In genomic region chr12:45745861-45746277, GRCh38 we compare ENCODE assay signal across 8 cellular contexts. TPM values are rescaled to one million over a fixed set of nuclear protein-coding genes. Genes with fewer than 3 reads are reported as not detected.
A peak's percentile ranks its signal among the peaks of the same experiment; 100 is the strongest.
DNase-seq lines count a peak whose midpoint lies in the region; ATAC-seq and TF ChIP-seq lines count a peak whose summit lies in the region.

No MANE protein-coding gene starts in this region.

- H3K36me3 ChIP-seq in PC-3 (ENCODE audit: low read depth, low read length) = peaks cover 20% of the 10 kb centered on the region
- peaks cover 0 to 4% (median 0%) of the 10 kb centered on the region in 4 donors for H3K36me3 ChIP-seq in esophagus muscularis mucosa
- peaks cover 0 to 11% (median 0%) of the 10 kb centered on the region in 6 donors for H3K36me3 ChIP-seq in spleen

- H2AFZ ChIP-seq in PC-3 (ENCODE audit: low read length) = no peak overlapping the region

- DNase-seq in NCI-H446 treated with DMSO at 0.1 percent for 48 hours (lab: John Stamatoyannopoulos, UW) (peak; percentile 15), NCI-H446 (lab: John Stamatoyannopoulos, UW) (no peak), PC-3 (peak; percentile 45), esophagus muscularis mucosa (ENCODE audit: extremely low spot score) (no peak), spleen (no peak), cerebellar nuclear complex (lab: John Stamatoyannopoulos, UW) (no peak)

- BruUV-seq in PC-3 (replicated peaks; lab: Mats Ljungman, UMichigan) = no TSS peak

- H3K4me3 ChIP-seq in PC-3 (ENCODE audit: low read length) (no peak overlapping the region), esophagus muscularis mucosa (no peak overlapping the region), spleen (no peak overlapping the region)

- TF ChIP-seq EP300 in esophagus muscularis mucosa (IDR thresholded peaks at IDR 0.05) = no peak

- no peak overlapping the region for H3K4me2 ChIP-seq in PC-3 (ENCODE audit: low read length)

- no peaks in the 10 kb centered on the region for H3F3A ChIP-seq in PC-3 (ENCODE audit: low read length, unreplicated experiment)

- H3K79me2 ChIP-seq in PC-3 (ENCODE audit: low read length) = peaks cover 68% of the 10 kb centered on the region

- CTCF ChIA-PET in PC-3 (lab: Charles Lee) = interaction anchor here (0.6 to 1.0 kb wide), 3 partner anchors 15 to 202 kb away, joined by 4 to 10 read pairs (median 9); no protein-coding TSS in a partner anchor

- no peaks in the 10 kb centered on the region for H3K9me2 ChIP-seq in PC-3 (replicated peaks; ENCODE audit: low read length)

- H3K9me3 ChIP-seq in PC-3 (ENCODE audit: low read length) (0 out of 2 replicates have a peak, but pooled peaks cover 6% of the 10 kb centered on the region), esophagus muscularis mucosa (no peaks in the 10 kb centered on the region), spleen (peaks cover 0 to 15% (median 2%) of the 10 kb centered on the region in 8 donors)

- 81% methylated on average over 1 of the region's 1 CpG for WGBS in esophagus muscularis mucosa
- 69 to 87% (median 73%) methylated on average over 1 of the region's 1 CpG for WGBS in spleen, 5 donors

- POLR2A ChIA-PET in PC-3 (lab: Charles Lee; ENCODE audit: unreplicated experiment) = interaction anchor here (0.6 kb wide), 1 partner anchor 380 kb away, joined by 3 read pairs; no protein-coding TSS in a partner anchor

- H4K20me1 ChIP-seq in PC-3 (ENCODE audit: low read length) = 0 out of 2 replicates have a peak, but pooled peaks cover 4% of the 10 kb centered on the region

- TF ChIP-seq POLR2A in esophagus muscularis mucosa (IDR thresholded peaks at IDR 0.05; ENCODE audit: low read depth) (no peak), spleen (IDR thresholded peaks at IDR 0.05) (no peak)

- intact Hi-C loops in PC-3 (cut with micrococcal nuclease) (loop anchor here (5.0 kb wide), 1 partner anchor 204 kb away; no protein-coding TSS in a partner anchor), esophagus muscularis mucosa (cut with DNase I) (loop anchor here (5.0 kb wide), 1 partner anchor 204 kb away; no protein-coding TSS in a partner anchor), spleen (cut with DNase I; ENCODE audit: low total_unique reads) (loop anchor here (10.0 kb wide), 1 partner anchor 201 kb away; no protein-coding TSS in a partner anchor)

- H3K27ac ChIP-seq in PC-3 (ENCODE audit: low read length) (no peak overlapping the region), esophagus muscularis mucosa (replicated peaks in 1 of 4) (no peak overlapping the region), spleen (no peak overlapping the region)

- TF ChIP-seq CTCF in PC-3 (conservative IDR thresholded peaks at IDR 0.05; ENCODE audit: low read depth, low read length) (peak; percentile 58), esophagus muscularis mucosa (IDR thresholded peaks at IDR 0.05) (peak; percentile 16 to 48 (median 37)), spleen (IDR thresholded peaks at IDR 0.05 in 8 of 11, conservative IDR thresholded peaks at IDR 0.05 in 3 of 11) (peak in 6 of 11 experiments; percentile 22 to 43 (median 29))

- H3K27me3 ChIP-seq in PC-3 (ENCODE audit: low read length) = no peaks in the 10 kb centered on the region
- no peaks in the 10 kb centered on the region for H3K27me3 ChIP-seq in esophagus muscularis mucosa
- H3K27me3 ChIP-seq in spleen (replicated peaks in 1 of 7) = no peaks in the 10 kb centered on the region

- H3K9ac ChIP-seq in PC-3 (ENCODE audit: low read length) = no peak overlapping the region

- peaks cover 14% of the 10 kb centered on the region for H3K4me1 ChIP-seq in PC-3 (ENCODE audit: insufficient read depth, low read length)
- peaks cover 7 to 50% (median 21%) of the 10 kb centered on the region in 4 donors for H3K4me1 ChIP-seq in esophagus muscularis mucosa
- peaks cover 0 to 82% (median 23%) of the 10 kb centered on the region in 6 donors for H3K4me1 ChIP-seq in spleen

- peak; percentile 45 for ATAC-seq in PC-3
- no peak for ATAC-seq in HG03039 (IDR thresholded peaks at IDR 0.05; ENCODE audit: unreplicated experiment)
- no peak for ATAC-seq in GM21717 (IDR thresholded peaks at IDR 0.05; ENCODE audit: unreplicated experiment)

RNA-seq across cellular contexts. Expression of gene ARID2, which starts 16.4 kb away (rescaled TPM):
- total RNA-seq in PC-3 (2014; rRNA removed) = 15.4 and 25.0 TPM in 2 replicates
- 10 to 100 TPM; 24.0 to 45.3 (median 33.0) TPM for total RNA-seq in esophagus muscularis mucosa
- total RNA-seq in spleen = 10 to 100 TPM; 31.7 to 59.6 (median 44.2) TPM
- polyA plus RNA-seq in spleen = 1 to 10 TPM; 5.7 to 7.6 (median 6.1) TPM

Comparison
In these comparisons a context has a peak if more than half of its experiments do, and no peak if none do; other contexts are left out.
1. DNase-seq: peak in NCI-H446 treated with DMSO at 0.1 percent for 48 hours (single experiment) and PC-3 (single experiment); none in NCI-H446 (0 of 2), esophagus muscularis mucosa (single experiment), spleen (single experiment) and cerebellar nuclear complex (0 of 2).
2. Peak in every context shown above with its lines, with median percentiles within 50 percentile points of each other: CTCF ChIP-seq.